In genomic region chr17:82049106-82049505, GRCh38 we compare ENCODE assay signal across 15 cellular contexts.
"Had no signal": no experiment of that assay in that cellular context is flagged by ENCODE, and none has a peak within 500 bp of the region (broad histone marks: within the 10 kb centered on the region; RNA-seq: fewer than 3 reads in every experiment).

No MANE protein-coding gene starts in this region.

- ATAC-seq: esophagus mucosa, natural killer cell, sciatic nerve had no signal

- H3K27me3 Mint-ChIP-seq: stimulated activated naive CD8-positive, alpha-beta T cell treated with anti-CD3 and anti-CD28 coated beads, Interleukin-15, Interleukin-2, amounts not matched to agents 100 ng/mL and 50 ng/mL, for 24 hours had no signal

- H3K36me3 Mint-ChIP-seq: natural killer cell had no signal

- H3K27ac Mint-ChIP-seq: activated T-helper 1 cell treated with anti-CD3 and anti-CD28 coated beads, Interleukin-12 subunit alpha, Interleukin-12 subunit beta, Interleukin-2, Interleukin-4 antibody, amounts not matched to agents 30 ng/mL and 10 ng/mL and 1 ng/mL, durations not matched to agents 14 hours and 24 hours and 36 hours; natural killer cell; stimulated activated naive CD8-positive, alpha-beta T cell treated with anti-CD3 and anti-CD28 coated beads, Interleukin-15, Interleukin-2, amounts not matched to agents 100 ng/mL and 50 ng/mL, for 24 hours had no signal

- H3K9me3 Mint-ChIP-seq: activated T-helper 1 cell treated with anti-CD3 and anti-CD28 coated beads, Interleukin-12 subunit alpha, Interleukin-12 subunit beta, Interleukin-2, Interleukin-4 antibody, amounts not matched to agents 30 ng/mL and 10 ng/mL and 1 ng/mL, durations not matched to agents 14 hours and 24 hours and 36 hours; natural killer cell; stimulated activated naive CD8-positive, alpha-beta T cell treated with anti-CD3 and anti-CD28 coated beads, Interleukin-15, Interleukin-2, amounts not matched to agents 100 ng/mL and 50 ng/mL, for 24 hours had no signal

- DNase-seq: activated CD4-positive, alpha-beta T cell treated with anti-CD3 and anti-CD28 coated beads for 4 hours; activated naive CD4-positive, alpha-beta T cell; colonic mucosa; islet precursor cell; mesenchymal stem cell; natural killer cell; T-helper 2 cell had no signal

- H3K4me3 ChIP-seq: adrenal gland, cardiac muscle cell, colonic mucosa, suprapubic skin, upper lobe of left lung had no signal

- H3K27me3 ChIP-seq: adrenal gland, cardiac muscle cell, colonic mucosa, suprapubic skin, upper lobe of left lung had no signal

- H3K9me3 ChIP-seq: adrenal gland, colonic mucosa, suprapubic skin, upper lobe of left lung had no signal

- H3K4me3 Mint-ChIP-seq: natural killer cell; stimulated activated naive CD8-positive, alpha-beta T cell treated with anti-CD3 and anti-CD28 coated beads, Interleukin-15, Interleukin-2, amounts not matched to agents 100 ng/mL and 50 ng/mL, for 24 hours had no signal

- H3K27ac ChIP-seq: adrenal gland, cardiac muscle cell, colonic mucosa, suprapubic skin, upper lobe of left lung had no signal
